8 cellular contexts compared by ENCODE assay signal in genomic region chr10:30751678-30752331, GRCh38.
DNase-seq lines count a peak whose midpoint lies in the region; ATAC-seq and TF ChIP-seq lines count a peak whose summit lies in the region.

No MANE protein-coding gene starts in this region.

- no peaks in the 10 kb centered on the region for H3F3A ChIP-seq in DOHH2 (ENCODE audit: control insufficient read depth, insufficient read depth)

- H2AFZ ChIP-seq in HCT116 (ENCODE audit: low read depth, low read length, poor library complexity, severe bottlenecking) (no peak overlapping the region), OCI-LY3 (ENCODE audit: low read depth, low read length) (no peak overlapping the region)

- intact Hi-C loops in HCT116 (cut with micrococcal nuclease) = loop anchor here (5.0 to 10.0 kb wide), 2 partner anchors 715 to 1053 kb away; no protein-coding TSS in a partner anchor
- intact Hi-C loops in left cardiac atrium (cut with DNase I) = loop anchor here in 1 of 2 donors (2.0 kb wide), 1 partner anchor 1057 kb away; no protein-coding TSS in a partner anchor

- no peaks in the 10 kb centered on the region for H3K9me2 ChIP-seq in DOHH2 (replicated peaks; ENCODE audit: control insufficient read depth, low read length)
- no peaks in the 10 kb centered on the region for H3K9me2 ChIP-seq in HCT116 (ENCODE audit: insufficient read depth)

- RAD21 ChIA-PET in HCT116 (lab: Charles Lee; ENCODE audit: low non-redundant PET in 1 of 2, low total read pairs in 2 of 2, uncharacterized antibody in 2 of 2, unreplicated experiment in 2 of 2) = interaction anchor here (0.8 to 1.3 kb wide), 3 partner anchors 224 to 1018 kb away, joined by 3 to 4 read pairs (median 3); partner anchors contain the start of gene ZNF438 (in 1 of the 2)

- H4K20me1 ChIP-seq in DOHH2 (ENCODE audit: control insufficient read depth, insufficient read depth, low read depth, low read length) (no peaks in the 10 kb centered on the region), HCT116 (ENCODE audit: insufficient read depth) (no peaks in the 10 kb centered on the region), OCI-LY3 (ENCODE audit: insufficient read depth, low read length) (no peaks in the 10 kb centered on the region)

- H3K4me1 ChIP-seq in DOHH2 (ENCODE audit: control insufficient read depth, low read length) (no peaks in the 10 kb centered on the region), HCT116 (ENCODE audit: control insufficient read depth in 1 of 2, insufficient read depth in 2 of 2, low read length in 2 of 2) (no peaks in the 10 kb centered on the region), OCI-LY3 (ENCODE audit: low read length) (no peaks in the 10 kb centered on the region)

- DNase-seq in HCT116 (ENCODE audit: low read depth, low spot score) = peak; percentile 10
- peak; percentile 49 for DNase-seq in amniotic epithelial cell (ENCODE audit: low read depth)
- DNase-seq in left cardiac atrium = peak; percentile 84
- DNase-seq in pulmonary artery endothelial cell (ENCODE audit: low read depth, low spot score) = peak; percentile 17
- DNase-seq in HEK293T (ENCODE audit: extremely low spot score) = no peak
- no peak for DNase-seq in NCI-H226

- peak; percentile 91 for TF ChIP-seq RAD21 in HCT116 (IDR thresholded peaks at IDR 0.05; ENCODE audit: low read depth)

- no peaks in the 10 kb centered on the region for H3K9me3 ChIP-seq in DOHH2 (ENCODE audit: control insufficient read depth, insufficient read depth, low read length)
- no peaks in the 10 kb centered on the region for H3K9me3 ChIP-seq in HCT116 (ENCODE audit: control insufficient read depth in 1 of 2, insufficient read depth in 1 of 2, low read depth in 1 of 2, low read length in 2 of 2)
- H3K9me3 ChIP-seq in OCI-LY3 (ENCODE audit: insufficient read depth, low read length) = no peaks in the 10 kb centered on the region

- TF ChIP-seq CTCF in DOHH2 (IDR thresholded peaks at IDR 0.05; ENCODE audit: low read depth, low read length, poor library complexity, severe bottlenecking) = peak; percentile 75
- TF ChIP-seq CTCF in HCT116 (IDR thresholded peaks at IDR 0.05 in 2 of 3, conservative IDR thresholded peaks at IDR 0.05 in 1 of 3; ENCODE audit: borderline replicate concordance in 1 of 3, insufficient read depth in 1 of 3, low read depth in 2 of 3, low read length in 2 of 3) = peak; percentile 63 to 87 (median 86); a peak in 5 of 6 replicates
- peak; percentile 87 for TF ChIP-seq CTCF in OCI-LY3 (IDR thresholded peaks at IDR 0.05; ENCODE audit: low read depth, low read length)

- BruUV-seq in HCT116 (replicated peaks; lab: Mats Ljungman, UMichigan) = no TSS peak

- CTCF ChIA-PET in HCT116 (lab: Charles Lee) = interaction anchor here (0.7 to 1.9 kb wide), 7 partner anchors 43 to 1459 kb away, joined by 3 to 9 read pairs (median 6); partner anchors contain the start of gene ZNF438
- CTCF ChIA-PET in HEK293T (lab: Yijun Ruan, JAX) = no interaction called here

- H3K4me3 ChIP-seq in DOHH2 (ENCODE audit: low read length) (no peak overlapping the region), HCT116 (replicated peaks in 1 of 2; ENCODE audit: low read depth in 1 of 2, low read length in 2 of 2) (no peak overlapping the region), OCI-LY3 (ENCODE audit: low read length) (peak overlapping the region; percentile 40; the same call in 1 of the 2 replicates)

- H3K36me3 ChIP-seq in DOHH2 (ENCODE audit: control insufficient read depth, low read length) (no peaks in the 10 kb centered on the region), HCT116 (ENCODE audit: control insufficient read depth in 1 of 2, insufficient read depth in 2 of 2, low read length in 2 of 2) (no peaks in the 10 kb centered on the region), OCI-LY3 (replicated peaks; ENCODE audit: low read depth, low read length) (no peaks in the 10 kb centered on the region)

- TF ChIP-seq POLR2A in HCT116 (IDR thresholded peaks at IDR 0.05; ENCODE audit: borderline replicate concordance, extremely low read depth, insufficient read depth, insufficient read length) = no peak

- H3K27ac ChIP-seq in DOHH2 (ENCODE audit: low read depth, low read length) (no peak overlapping the region), HCT116 (ENCODE audit: low read depth, low read length) (no peak overlapping the region), OCI-LY3 (ENCODE audit: low read length) (no peak overlapping the region)

- H3K79me2 ChIP-seq in DOHH2 (ENCODE audit: control insufficient read depth, low read length) (no peaks in the 10 kb centered on the region), HCT116 (ENCODE audit: insufficient read depth, low read length) (no peaks in the 10 kb centered on the region), OCI-LY3 (ENCODE audit: low read length) (no peaks in the 10 kb centered on the region)

- H3K27me3 ChIP-seq in DOHH2 (ENCODE audit: control insufficient read depth, low read length) (peaks cover 9% of the 10 kb centered on the region), HCT116 (ENCODE audit: insufficient read depth, low read length) (no peaks in the 10 kb centered on the region), OCI-LY3 (ENCODE audit: low read depth, low read length) (no peaks in the 10 kb centered on the region)

- H3K9ac ChIP-seq in HCT116 (ENCODE audit: low read length) (no peak overlapping the region), OCI-LY3 (ENCODE audit: low read length) (no peak overlapping the region)

- POLR2A ChIA-PET in HCT116 (lab: Charles Lee) (no interaction called here), HEK293T (lab: Yijun Ruan, JAX) (no interaction called here)

- H3K4me2 ChIP-seq in DOHH2 (ENCODE audit: low read length) = no peak overlapping the region
- no peak overlapping the region for H3K4me2 ChIP-seq in HCT116 (ENCODE audit: low read length)
- H3K4me2 ChIP-seq in OCI-LY3 (ENCODE audit: low read length) = peak overlapping the region; percentile 49

- ATAC-seq in HCT116 = peak; percentile 99
- ATAC-seq in left cardiac atrium = peak; percentile 65 to 81

TF ChIP-seq in HCT116, 20 proteins besides CTCF, POLR2A, EP300 and RAD21:
- TF ChIP-seq EGR1 (IDR thresholded peaks at IDR 0.05; ENCODE audit: low read depth) = no peak
- peak; percentile 53 for TF ChIP-seq ELF1 (IDR thresholded peaks at IDR 0.05; ENCODE audit: borderline replicate concordance, low read depth)
- no peak for TF ChIP-seq MAX (IDR thresholded peaks at IDR 0.05)
- no peak for TF ChIP-seq ATF3 (IDR thresholded peaks at IDR 0.05)
- TF ChIP-seq TCF7L2 (IDR thresholded peaks at IDR 0.05; ENCODE audit: borderline replicate concordance, extremely low read depth, insufficient read depth, insufficient read length) = no peak

TF ChIP-seq in HEK293T, 16 proteins besides CTCF, POLR2A, EP300 and RAD21:
- no peak for TF ChIP-seq LEF1 (IDR thresholded peaks at IDR 0.05; ENCODE audit: borderline replicate concordance)
- no peak for TF ChIP-seq ARNT (IDR thresholded peaks at IDR 0.05)
TF ChIP-seq in HEK293T: peak in this region for 0.

Comparison
In these comparisons a context has a peak if more than half of its experiments do, and no peak if none do; other contexts are left out.
1. DNase-seq: peak in HCT116 (single experiment), amniotic epithelial cell (single experiment), left cardiac atrium (single experiment) and pulmonary artery endothelial cell (single experiment); none in HEK293T (single experiment) and NCI-H226 (single experiment).
2. Peak in every context shown above with its lines, with median percentiles within 50 percentile points of each other: CTCF ChIP-seq.